ENCODE assay signal across 25 cellular contexts in genomic region chr21:19246018-19246417, GRCh38.
"Had no signal": no experiment of that assay in that cellular context is flagged by ENCODE, and none has a peak within 500 bp of the region (broad histone marks: within the 10 kb centered on the region; RNA-seq: fewer than 3 reads in every experiment).

No MANE protein-coding gene starts in this region.

- H3K27me3 ChIP-seq: ovary, suprapubic skin, tibial nerve, uterus had no signal

- H3K4me1 ChIP-seq: lower lobe of right lung, prostate gland, suprapubic skin, tibial nerve, uterus had no signal

- H3K4me1 Mint-ChIP-seq: naive thymus-derived CD8-positive, alpha-beta T cell; nephron; neural crest cell; stimulated activated effector memory CD8-positive, alpha-beta T cell treated with anti-CD3 and anti-CD28 coated beads, Interleukin-12 subunit alpha, Interleukin-12 subunit beta, amount 100 ng/mL, for 72 hours had no signal

- H3K27me3 Mint-ChIP-seq: naive thymus-derived CD8-positive, alpha-beta T cell; stimulated activated naive CD8-positive, alpha-beta T cell treated with anti-CD3 and anti-CD28 coated beads, Interleukin-15, Interleukin-2, amounts not matched to agents 100 ng/mL and 50 ng/mL, for 24 hours; type B pancreatic cell had no signal

- H3K27ac ChIP-seq: lower lobe of right lung, ovary, prostate gland, skin epidermis, suprapubic skin, tibial nerve, uterus had no signal

- H3K36me3 ChIP-seq: lower lobe of right lung, ovary, prostate gland, suprapubic skin, tibial nerve, uterus had no signal

- H3K4me3 Mint-ChIP-seq: naive thymus-derived CD8-positive, alpha-beta T cell; nephron; neural crest cell; stimulated activated effector memory CD8-positive, alpha-beta T cell treated with anti-CD3 and anti-CD28 coated beads, Interleukin-12 subunit alpha, Interleukin-12 subunit beta, amount 100 ng/mL, for 72 hours; stimulated activated naive CD8-positive, alpha-beta T cell treated with anti-CD3 and anti-CD28 coated beads, Interleukin-15, Interleukin-2, amounts not matched to agents 100 ng/mL and 50 ng/mL, for 24 hours; type B pancreatic cell had no signal

- H3K9me3 Mint-ChIP-seq: type B pancreatic cell had no signal

- ATAC-seq: left cardiac atrium; left lobe of liver; left ventricle myocardium superior; naive thymus-derived CD8-positive, alpha-beta T cell; right cardiac atrium; sciatic nerve; stimulated activated effector memory CD8-positive, alpha-beta T cell treated with anti-CD3 and anti-CD28 coated beads, Interleukin-12 subunit alpha, Interleukin-12 subunit beta, amount 100 ng/mL, for 72 hours had no signal

- H3K9me3 ChIP-seq: lower lobe of right lung, ovary, prostate gland, uterus had no signal

- H3K36me3 Mint-ChIP-seq: naive thymus-derived CD8-positive, alpha-beta T cell; stimulated activated effector memory CD8-positive, alpha-beta T cell treated with anti-CD3 and anti-CD28 coated beads, Interleukin-12 subunit alpha, Interleukin-12 subunit beta, amount 100 ng/mL, for 72 hours; type B pancreatic cell had no signal

- H3K27ac Mint-ChIP-seq: nephron; stimulated activated effector memory CD8-positive, alpha-beta T cell treated with anti-CD3 and anti-CD28 coated beads, Interleukin-12 subunit alpha, Interleukin-12 subunit beta, amount 100 ng/mL, for 72 hours; stimulated activated naive CD8-positive, alpha-beta T cell treated with anti-CD3 and anti-CD28 coated beads, Interleukin-15, Interleukin-2, amounts not matched to agents 100 ng/mL and 50 ng/mL, for 24 hours; type B pancreatic cell had no signal

- DNase-seq: islet precursor cell; kidney glomerular epithelial cell; left cardiac atrium; left ventricle myocardium superior; lower lobe of right lung; mammary epithelial cell; mesenchymal stem cell; retina; right cardiac atrium; stimulated activated CD4-positive, alpha-beta T cell treated with anti-CD3 and anti-CD28 coated beads, Interleukin-4, amount 100 ng/mL, for 24 hours; stimulated activated naive CD4-positive, alpha-beta T cell; uterus had no signal

- H3K4me3 ChIP-seq: lower lobe of right lung, ovary, prostate gland, skin epidermis, suprapubic skin, tibial nerve, uterus had no signal
